8 cellular contexts compared by ENCODE assay signal in the genomic region with DNA sequence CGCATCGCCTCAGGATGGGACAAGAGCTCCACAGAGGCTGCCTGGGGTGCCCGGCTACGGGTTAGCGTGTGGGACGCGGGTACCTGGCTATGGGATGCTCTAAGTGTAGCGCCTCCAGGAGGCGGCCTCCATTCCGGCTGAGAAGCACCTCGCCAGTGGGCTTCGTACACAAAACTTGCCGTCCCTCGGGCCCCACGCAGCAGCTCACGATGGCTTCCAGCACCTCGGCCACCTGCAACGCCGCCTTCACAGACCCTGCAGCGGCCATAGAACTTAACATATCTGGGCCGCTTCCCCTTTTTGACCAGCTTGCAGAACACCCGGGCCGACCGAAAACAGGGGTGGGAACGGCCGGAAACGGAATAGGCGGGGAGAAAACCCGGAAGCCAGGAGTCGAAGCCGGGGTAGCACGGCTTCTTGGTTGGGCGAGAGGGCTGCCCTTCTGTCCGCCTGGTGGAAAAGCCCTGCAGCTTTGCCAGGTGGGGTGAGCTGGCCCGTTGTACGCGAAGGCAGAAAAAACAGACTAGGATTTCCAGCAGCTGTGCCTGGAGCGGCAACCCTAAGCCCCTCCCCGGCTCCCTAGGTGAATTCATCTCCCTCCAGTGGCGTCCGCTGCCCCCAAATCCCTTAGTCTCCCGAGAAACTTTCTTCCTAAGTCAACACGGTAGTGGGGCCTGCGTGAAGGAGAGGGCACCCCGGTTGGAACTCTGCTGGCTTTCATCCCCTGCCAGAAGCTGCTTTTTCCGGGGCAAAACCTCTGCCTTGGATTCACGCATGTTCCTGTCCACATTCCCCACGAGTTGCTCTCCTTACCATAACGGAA. TPM values are rescaled to one million over a fixed set of nuclear protein-coding genes. Genes with fewer than 3 reads are reported as not detected.
DNase-seq lines count a peak whose midpoint lies in the region; ATAC-seq and TF ChIP-seq lines count a peak whose summit lies in the region.

A gene (minus strand): TSS at position 337 of the 823 bp plus-strand sequence. CDS start 57 bp downstream, at position 280.

- DNase-seq in AG10803 (ENCODE audit: low read depth) (peak; percentile 89), NCI-H226 (peak; percentile 96), cerebellum (ENCODE audit: low spot score) (peak; percentile 92), kidney epithelial cell (ENCODE audit: low read depth) (peak; percentile 69)
- DNase-seq in stimulated activated CD4-positive, alpha-beta T cell treated with anti-CD3 and anti-CD28 coated beads, Interleukin-15, amount 100 ng/mL, for 48 hours (ENCODE audit: low read depth in 2 of 2): peak; percentile 79 to 81

- TF ChIP-seq CTCF in AG10803 (conservative IDR thresholded peaks at IDR 0.05; ENCODE audit: low read length) (peak; percentile 55), kidney epithelial cell (IDR thresholded peaks at IDR 0.05; ENCODE audit: insufficient read depth, low read length, poor library complexity, severe bottlenecking) (peak; percentile 57)

- H3K27me3 ChIP-seq in kidney epithelial cell (ENCODE audit: control insufficient read depth, insufficient read depth, low read length): no peaks in the 10 kb centered on the region

- TF ChIP-seq POLR2A in GM18951 (IDR thresholded peaks at IDR 0.05; ENCODE audit: extremely low read depth, insufficient read depth, insufficient read length): peak; percentile 89

- peak; percentile 97 for ATAC-seq in HG03196 (IDR thresholded peaks at IDR 0.05; ENCODE audit: unreplicated experiment)
- ATAC-seq in activated CD4-positive, CD25-positive, alpha-beta regulatory T cell treated with anti-CD3 and anti-CD28 coated beads, Interleukin-2, amount 50 U/mL, for 24 hours: peak; percentile 97 to 99

- in situ Hi-C loops in GM18951 (cut with MboI; ENCODE audit: low sequenced_read_pairs, unreplicated experiment): loop anchor here (10.0 to 25.0 kb wide), 2 partner anchors 263 to 811 kb away; a partner anchor contains a TSS

- H3K4me3 ChIP-seq in AG10803 (ENCODE audit: low read length): peak within 1 kb of the TSS; percentile 87
- H3K4me3 ChIP-seq in kidney epithelial cell (ENCODE audit: low read depth, low read length): peak within 1 kb of the TSS; percentile 82

- H3K36me3 ChIP-seq in kidney epithelial cell (ENCODE audit: control insufficient read depth, insufficient read depth, low read length): no peaks in the 10 kb centered on the region

RNA-seq across cellular contexts. Expression of the gene that starts here (rescaled TPM):
- total RNA-seq in cerebellum (28.6 TPM), kidney epithelial cell (12.5 and 14.4 TPM in 2 replicates)

Comparison
In these comparisons a context has a peak if more than half of its experiments do, and no peak if none do; other contexts are left out.
1. Peak in every context shown above with its lines: DNase-seq, ATAC-seq and H3K4me3 ChIP-seq.